11 cellular contexts compared by ENCODE assay signal in the genomic region with DNA sequence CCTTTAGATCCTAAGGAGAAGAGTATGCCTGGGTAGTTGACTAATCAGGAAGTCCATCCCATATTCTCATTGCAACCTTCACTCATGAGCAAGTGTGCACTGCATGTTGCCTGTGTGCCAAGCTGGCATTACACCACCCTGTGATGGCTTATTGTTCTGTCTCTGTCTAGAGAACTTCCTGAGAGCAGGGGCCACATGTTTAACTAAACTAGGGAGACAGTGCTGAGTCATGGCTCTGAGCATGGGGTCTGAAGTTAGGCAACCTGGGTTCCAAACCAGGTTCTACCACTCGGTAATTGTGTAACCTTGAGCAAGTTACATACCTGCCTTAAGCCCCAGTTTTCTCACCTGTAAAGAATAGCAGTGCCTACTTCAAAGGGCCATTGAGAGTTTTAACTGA. TPM values are rescaled to one million over a fixed set of nuclear protein-coding genes. Genes with fewer than 3 reads are reported as not detected.
DNase-seq lines count a peak whose midpoint lies in the region; ATAC-seq and TF ChIP-seq lines count a peak whose summit lies in the region.
"Had no signal": no experiment of that assay in that cellular context is flagged by ENCODE, and none has a peak within 500 bp of the region (broad histone marks: within the 10 kb centered on the region; RNA-seq: fewer than 3 reads in every experiment).

No MANE protein-coding gene starts in this region.

- peaks cover 13% of the 10 kb centered on the region for H3K9me3 Mint-ChIP-seq in activated CD8-positive, alpha-beta T cell treated with anti-CD3 and anti-CD28 coated beads, Interleukin-2, amount 10 ng/mL, durations not matched to agents 7 days and 5 days (ENCODE audit: insufficient read depth)

- 38 to 61% (median 39%) methylated on average over 1 of the region's 1 CpG for WGBS in psoas muscle, 3 donors

- POLR2A ChIA-PET in activated CD8-positive, alpha-beta T cell treated with anti-CD3 and anti-CD28 coated beads, Interleukin-2, amount 10 ng/mL, durations not matched to agents 7 days and 5 days (lab: Charles Lee) = no interaction called here

- H3K27ac Mint-ChIP-seq in activated CD8-positive, alpha-beta T cell treated with anti-CD3 and anti-CD28 coated beads, Interleukin-2, amount 10 ng/mL, durations not matched to agents 7 days and 5 days = no peak overlapping the region

- TF ChIP-seq CTCF in HL-60 (IDR thresholded peaks at IDR 0.05; ENCODE audit: insufficient read depth, low read length) (no peak), fibroblast of pulmonary artery (IDR thresholded peaks at IDR 0.05; ENCODE audit: low read length, missing control alignments) (no peak), psoas muscle (IDR thresholded peaks at IDR 0.05) (no peak)

- intact Hi-C loops in psoas muscle (cut with DNase I) = no loop called here

- peak; percentile 54 to 67 for DNase-seq in HL-60 (ENCODE audit: low read depth in 1 of 2, low spot score in 1 of 2)
- peak; percentile 9 for DNase-seq in RKO (ENCODE audit: low spot score)
- peak; percentile 45 for DNase-seq in fibroblast of pulmonary artery (ENCODE audit: low read depth)
- peak in 1 of 2 donors; percentile 29 for DNase-seq in psoas muscle
- DNase-seq in activated CD8-positive, alpha-beta T cell treated with anti-CD3 and anti-CD28 coated beads, Interleukin-2, amount 10 ng/mL, durations not matched to agents 7 days and 5 days = no peak
- DNase-seq in inferior parietal cortex (ENCODE audit: extremely low spot score) = no peak
- DNase-seq: activated T-cell treated with anti-CD3 and anti-CD28 coated beads, Interleukin-2, amount 50 U/mL, for 48 hours; dorsolateral prefrontal cortex had no signal

- H3K4me3 Mint-ChIP-seq in activated CD8-positive, alpha-beta T cell treated with anti-CD3 and anti-CD28 coated beads, Interleukin-2, amount 10 ng/mL, durations not matched to agents 7 days and 5 days = no peak overlapping the region

- CTCF ChIA-PET in activated CD8-positive, alpha-beta T cell treated with anti-CD3 and anti-CD28 coated beads, Interleukin-2, amount 10 ng/mL, durations not matched to agents 7 days and 5 days (lab: Charles Lee) = no interaction called here

- no peaks in the 10 kb centered on the region for H3K27me3 ChIP-seq in HL-60 (ENCODE audit: insufficient read depth, poor library complexity, severe bottlenecking)
- H3K27me3 ChIP-seq in psoas muscle (ENCODE audit: insufficient read depth in 3 of 3, low read length in 2 of 3) = no peaks in the 10 kb centered on the region
- H3K27me3 ChIP-seq: dorsolateral prefrontal cortex had no signal

- peaks cover 9% of the 10 kb centered on the region for H3K4me1 Mint-ChIP-seq in activated CD8-positive, alpha-beta T cell treated with anti-CD3 and anti-CD28 coated beads, Interleukin-2, amount 10 ng/mL, durations not matched to agents 7 days and 5 days (ENCODE audit: low read depth)

- peaks cover 19% of the 10 kb centered on the region for H3K4me1 ChIP-seq in psoas muscle
- H3K4me1 ChIP-seq: parathyroid adenoma had no signal

- no peaks in the 10 kb centered on the region for H3K27me3 Mint-ChIP-seq in activated CD8-positive, alpha-beta T cell treated with anti-CD3 and anti-CD28 coated beads, Interleukin-2, amount 10 ng/mL, durations not matched to agents 7 days and 5 days (ENCODE audit: low read depth)

- H3K36me3 Mint-ChIP-seq in activated CD8-positive, alpha-beta T cell treated with anti-CD3 and anti-CD28 coated beads, Interleukin-2, amount 10 ng/mL, durations not matched to agents 7 days and 5 days (ENCODE audit: low read depth) = no peaks in the 10 kb centered on the region

- H3K27ac ChIP-seq in HL-60 (replicated peaks) (peak overlapping the region; percentile 30; the same call in 1 of the 2 replicates), psoas muscle (peak overlapping the region; percentile 78)
- H3K27ac ChIP-seq: parathyroid adenoma had no signal

- ATAC-seq in psoas muscle (peak; percentile 67 to 88 (median 84)), HG02852 (IDR thresholded peaks at IDR 0.05; ENCODE audit: unreplicated experiment) (no peak), GM19328 (IDR thresholded peaks at IDR 0.05; ENCODE audit: unreplicated experiment) (no peak)
- ATAC-seq in activated CD8-positive, alpha-beta T cell treated with anti-CD3 and anti-CD28 coated beads, Interleukin-2, amount 10 ng/mL, durations not matched to agents 7 days and 5 days = no peak

- no peak overlapping the region for H3K4me3 ChIP-seq in HL-60 (replicated peaks; ENCODE audit: insufficient read depth, low read length)
- H3K4me3 ChIP-seq in fibroblast of pulmonary artery (replicated peaks; ENCODE audit: low read depth, low read length) = no peak overlapping the region
- H3K4me3 ChIP-seq in psoas muscle = no peak overlapping the region
- H3K4me3 ChIP-seq: dorsolateral prefrontal cortex had no signal

- H3K36me3 ChIP-seq in psoas muscle (ENCODE audit: insufficient read depth in 1 of 2, low read depth in 1 of 2) = no peaks in the 10 kb centered on the region

- H3K9me3 ChIP-seq in psoas muscle = no peaks in the 10 kb centered on the region

RNA-seq across cellular contexts. Expression of gene CSNK2A3, which starts 39.6 kb away (rescaled TPM):
- 1 to 10 TPM in 2 of 4 donors, under 1 TPM in 1, not detected in 1; 0.52 to 2.0 (median 1.2) TPM for total RNA-seq in psoas muscle
- 1 to 10 TPM in 2 of 3 donors, under 1 TPM in 1; 0.86 to 1.6 (median 1.5) TPM for polyA plus RNA-seq in psoas muscle
- 1 to 10 TPM; 3.3 to 3.6 TPM for total RNA-seq in activated CD8-positive, alpha-beta T cell treated with anti-CD3 and anti-CD28 coated beads, Interleukin-2, amount 10 ng/mL, durations not matched to agents 7 days and 5 days

Comparison
In these comparisons a context has a peak if more than half of its experiments do, and no peak if none do; other contexts are left out.
1. DNase-seq: peak in HL-60 (2 of 2), RKO (single experiment) and fibroblast of pulmonary artery (single experiment); none in activated CD8-positive, alpha-beta T cell treated with anti-CD3 and anti-CD28 coated beads, Interleukin-2, amount 10 ng/mL, durations not matched to agents 7 days and 5 days (single experiment) and inferior parietal cortex (single experiment).
2. ATAC-seq: peak in psoas muscle (4 of 4); none in HG02852 (single experiment), GM19328 (single experiment) and activated CD8-positive, alpha-beta T cell treated with anti-CD3 and anti-CD28 coated beads, Interleukin-2, amount 10 ng/mL, durations not matched to agents 7 days and 5 days (single experiment).